ENCODE assay signal across 2 cellular contexts in genomic region chr1:2322593-2323295, GRCh38.
TF ChIP-seq lines count a peak whose summit lies in the region.

No MANE protein-coding gene starts in this region.

TF ChIP-seq in GM23338, 12 proteins besides CTCF, POLR2A, EP300 and RAD21 (continued from another document):
- TF ChIP-seq ZNF462 (CRISPR knock-in tag; IDR thresholded peaks at IDR 0.05) (no peak), EZH2phosphoT487 (IDR thresholded peaks at IDR 0.05; ENCODE audit: unreplicated experiment) (no peak), STAT1 (IDR thresholded peaks at IDR 0.05; ENCODE audit: unreplicated experiment) (no peak), ZNF331 (CRISPR knock-in tag; IDR thresholded peaks at IDR 0.05; ENCODE audit: low read depth) (no peak), CREB1 (CRISPR knock-in tag; IDR thresholded peaks at IDR 0.05; ENCODE audit: low read depth) (no peak), NANOG (IDR thresholded peaks at IDR 0.05; ENCODE audit: borderline replicate concordance) (no peak), ETS1 (IDR thresholded peaks at IDR 0.05) (no peak), ZNF114 (CRISPR knock-in tag; IDR thresholded peaks at IDR 0.05) (no peak), EZH2 (IDR thresholded peaks at IDR 0.05; ENCODE audit: low read depth, unreplicated experiment) (no peak), REST (IDR thresholded peaks at IDR 0.05; ENCODE audit: unreplicated experiment) (no peak)

TF ChIP-seq in HepG2, 621 proteins besides CTCF, POLR2A, EP300 and RAD21 (continued from another document):
- TF ChIP-seq HMGXB3 (CRISPR knock-in tag; IDR thresholded peaks at IDR 0.05; ENCODE audit: borderline replicate concordance) (no peak), NR2F1 (CRISPR knock-in tag; IDR thresholded peaks at IDR 0.05) (no peak), ZFP41 (CRISPR knock-in tag; IDR thresholded peaks at IDR 0.05; ENCODE audit: borderline replicate concordance) (no peak), ZNF674 (CRISPR knock-in tag; IDR thresholded peaks at IDR 0.05; ENCODE audit: low read depth) (no peak), ZNF839 (CRISPR knock-in tag; IDR thresholded peaks at IDR 0.05; ENCODE audit: borderline replicate concordance) (no peak)
